ENCODE assay signal across 9 cellular contexts in genomic region chr19:47124937-47125668, GRCh38.
DNase-seq lines count a peak whose midpoint lies in the region; ATAC-seq, FAIRE-seq and TF ChIP-seq lines count a peak whose summit lies in the region.
"Had no signal": no experiment of that assay in that cellular context is flagged by ENCODE, and none has a peak within 500 bp of the region (broad histone marks: within the 10 kb centered on the region; RNA-seq: fewer than 3 reads in every experiment).

No MANE protein-coding gene starts in this region.

- H3K27ac ChIP-seq in neutrophil, result no peak overlapping the region

- TF ChIP-seq CTCF in GM12875 (IDR thresholded peaks at IDR 0.05; ENCODE audit: borderline replicate concordance, insufficient read depth, low read depth, low read length), result peak; percentile 42; the same call in 1 of the 2 replicates
- peak; percentile 75 for TF ChIP-seq CTCF in neutrophil (IDR thresholded peaks at IDR 0.05)

- ATAC-seq in HG02642 (IDR thresholded peaks at IDR 0.05; ENCODE audit: poor library complexity, unreplicated experiment), result no peak
- ATAC-seq: stimulated activated naive CD8-positive, alpha-beta T cell treated with anti-CD3 and anti-CD28 coated beads, Interleukin-15, amount 100 ng/mL, for 72 hours had no signal

- peak; percentile 91 for FAIRE-seq in TTC549 (lab: Jason Lieb, UNC)

- no peaks in the 10 kb centered on the region for H3K9me3 ChIP-seq in neutrophil

- H3K4me3 ChIP-seq in GM12875 (ENCODE audit: low read depth, low read length) (no peak overlapping the region), neutrophil (ENCODE audit: low read depth in 1 of 2, low read length in 1 of 2) (no peak overlapping the region)

- H3K4me1 ChIP-seq in neutrophil (ENCODE audit: control insufficient read depth in 1 of 2, insufficient read depth in 1 of 2, low read depth in 1 of 2, low read length in 1 of 2), result no peaks in the 10 kb centered on the region

- no peaks in the 10 kb centered on the region for H3K36me3 ChIP-seq in neutrophil

- no peaks in the 10 kb centered on the region for H3K27me3 ChIP-seq in neutrophil

- DNase-seq in AG08396 (ENCODE audit: low spot score) (peak; percentile 60), NCI-H1930 (lab: John Stamatoyannopoulos, UW) (peak; percentile 60 to 86), fibroblast of the conjunctiva (ENCODE audit: low read depth) (peak; percentile 66), COLO829 (ENCODE audit: low spot score) (no peak)
